In genomic region chr3:37994639-37994972, GRCh38 we compare ENCODE assay signal across 9 cellular contexts. TPM values are rescaled to one million over a fixed set of nuclear protein-coding genes. Genes with fewer than 3 reads are reported as not detected.
DNase-seq lines count a peak whose midpoint lies in the region; ATAC-seq and TF ChIP-seq lines count a peak whose summit lies in the region.
"Had no signal": no experiment of that assay in that cellular context is flagged by ENCODE, and none has a peak within 500 bp of the region (broad histone marks: within the 10 kb centered on the region; RNA-seq: fewer than 3 reads in every experiment).

No MANE protein-coding gene starts in this region.

- H3K4me1 ChIP-seq in left lung: peaks cover 8 to 79% of the 10 kb centered on the region in 2 donors
- H3K4me1 ChIP-seq in thymus (ENCODE audit: control insufficient read depth, insufficient read depth, low read length): peaks cover 11% of the 10 kb centered on the region

- no peak for ATAC-seq in left lung
- ATAC-seq in GM21367 (IDR thresholded peaks at IDR 0.05; ENCODE audit: unreplicated experiment): no peak
- no peak for ATAC-seq in GM21381 (IDR thresholded peaks at IDR 0.05; ENCODE audit: unreplicated experiment)

- no peaks in the 10 kb centered on the region for H3K9me3 Mint-ChIP-seq in activated naive CD4-positive, alpha-beta T cell treated with anti-CD3 and anti-CD28 coated beads, Interleukin-2, amount 50 U/mL, for 24 hours
- no peaks in the 10 kb centered on the region for H3K9me3 Mint-ChIP-seq in activated naive CD8-positive, alpha-beta T cell treated with anti-CD3 and anti-CD28 coated beads for 36 hours

- H3K4me1 Mint-ChIP-seq in activated naive CD4-positive, alpha-beta T cell treated with anti-CD3 and anti-CD28 coated beads, Interleukin-2, amount 50 U/mL, for 24 hours: peaks cover 60% of the 10 kb centered on the region
- H3K4me1 Mint-ChIP-seq in activated naive CD8-positive, alpha-beta T cell treated with anti-CD3 and anti-CD28 coated beads for 36 hours: peaks cover 51% of the 10 kb centered on the region

- intact Hi-C loops in left lung (cut with DNase I): no loop called here

- H3K36me3 Mint-ChIP-seq in activated naive CD4-positive, alpha-beta T cell treated with anti-CD3 and anti-CD28 coated beads, Interleukin-2, amount 50 U/mL, for 24 hours: peaks cover 12% of the 10 kb centered on the region
- H3K36me3 Mint-ChIP-seq in activated naive CD8-positive, alpha-beta T cell treated with anti-CD3 and anti-CD28 coated beads for 36 hours: peaks cover 26% of the 10 kb centered on the region

- no peaks in the 10 kb centered on the region for H3K27me3 ChIP-seq in left lung
- H3K27me3 ChIP-seq in thymus (ENCODE audit: control insufficient read depth, insufficient read depth): no peaks in the 10 kb centered on the region

- WGBS in thymus: 13% methylated on average over 2 of the region's 2 CpGs

- no peak for TF ChIP-seq CTCF in left lung (IDR thresholded peaks at IDR 0.05)

- H3K27me3 Mint-ChIP-seq in activated naive CD4-positive, alpha-beta T cell treated with anti-CD3 and anti-CD28 coated beads, Interleukin-2, amount 50 U/mL, for 24 hours: no peaks in the 10 kb centered on the region
- no peaks in the 10 kb centered on the region for H3K27me3 Mint-ChIP-seq in activated naive CD8-positive, alpha-beta T cell treated with anti-CD3 and anti-CD28 coated beads for 36 hours

- peak overlapping the region; percentile 81 to 92 for H3K27ac ChIP-seq in left lung
- peak overlapping the region; percentile 62 for H3K27ac ChIP-seq in thymus (ENCODE audit: low read depth)

- peak overlapping the region; percentile 98 for H3K27ac Mint-ChIP-seq in activated naive CD4-positive, alpha-beta T cell treated with anti-CD3 and anti-CD28 coated beads, Interleukin-2, amount 50 U/mL, for 24 hours
- peak overlapping the region; percentile 95 for H3K27ac Mint-ChIP-seq in activated naive CD8-positive, alpha-beta T cell treated with anti-CD3 and anti-CD28 coated beads for 36 hours

- H3K4me3 Mint-ChIP-seq in activated naive CD4-positive, alpha-beta T cell treated with anti-CD3 and anti-CD28 coated beads, Interleukin-2, amount 50 U/mL, for 24 hours: peak overlapping the region; percentile 94
- peak overlapping the region; percentile 93 for H3K4me3 Mint-ChIP-seq in activated naive CD8-positive, alpha-beta T cell treated with anti-CD3 and anti-CD28 coated beads for 36 hours

- peaks cover 0 to 8% of the 10 kb centered on the region in 2 donors for H3K36me3 ChIP-seq in left lung
- peaks cover 19% of the 10 kb centered on the region for H3K36me3 ChIP-seq in thymus (ENCODE audit: control insufficient read depth, insufficient read depth)

- DNase-seq in activated naive CD4-positive, alpha-beta T cell treated with Interleukin-2 at 50 U/mL for 16 hours: no peak
- DNase-seq in activated naive CD8-positive, alpha-beta T cell treated with anti-CD3 and anti-CD28 coated beads for 36 hours: no peak
- DNase-seq in left lung (no peak), NCI-H226 (no peak)
- DNase-seq: DMS 273 treated with DMSO at 0.1 percent for 48 hours had no signal

- H3K9me3 ChIP-seq in left lung (no peaks in the 10 kb centered on the region), thymus (ENCODE audit: control insufficient read depth) (no peaks in the 10 kb centered on the region)

- H3K4me3 ChIP-seq in left lung (peak overlapping the region; percentile 48 to 54), thymus (ENCODE audit: low read length) (peak overlapping the region; percentile 52)

RNA-seq across cellular contexts. Expression of gene VILL, which starts 4.0 kb away (rescaled TPM):
- 10 to 100 TPM; 14.4 to 15.0 TPM for total RNA-seq in activated naive CD8-positive, alpha-beta T cell treated with anti-CD3 and anti-CD28 coated beads for 36 hours
- total RNA-seq in left lung: 10 to 100 TPM; 29.0 to 36.9 TPM
- 24.5 TPM for polyA plus RNA-seq in thymus

RNA-seq across cellular contexts. Expression of gene PLCD1, which starts 34.8 kb away (rescaled TPM):
- total RNA-seq in activated naive CD8-positive, alpha-beta T cell treated with anti-CD3 and anti-CD28 coated beads for 36 hours: 1 to 10 TPM; 5.7 to 9.1 TPM
- total RNA-seq in left lung: 10 to 100 TPM; 33.3 to 47.5 TPM
- 23.8 TPM for polyA plus RNA-seq in thymus

RNA-seq across cellular contexts. Expression of gene DLEC1, which starts 44.4 kb away (rescaled TPM):
- total RNA-seq in activated naive CD8-positive, alpha-beta T cell treated with anti-CD3 and anti-CD28 coated beads for 36 hours: under 1 TPM; 0.12 to 0.52 TPM
- 1 to 10 TPM; 2.9 to 5.3 TPM for total RNA-seq in left lung
- polyA plus RNA-seq in thymus: 0.52 TPM
